Comparison of ENCODE assay signal across 12 cellular contexts in genomic region chr2:147663964-147664363, GRCh38.
A peak's percentile ranks its signal among the peaks of the same experiment; 100 is the strongest.
DNase-seq lines count a peak whose midpoint lies in the region; ATAC-seq and TF ChIP-seq lines count a peak whose summit lies in the region.
"Had no signal": no experiment of that assay in that cellular context is flagged by ENCODE, and none has a peak within 500 bp of the region (broad histone marks: within the 10 kb centered on the region; RNA-seq: fewer than 3 reads in every experiment).

No MANE protein-coding gene starts in this region.

- no peaks in the 10 kb centered on the region for H3K9me3 ChIP-seq in Loucy (ENCODE audit: insufficient read depth, low read depth, low read length)
- H3K9me3 ChIP-seq: right lobe of liver, uterus had no signal

- H3K4me2 ChIP-seq in Loucy (ENCODE audit: low read depth, low read length, poor library complexity, severe bottlenecking), result peak overlapping the region; percentile 51
- H3K4me2 ChIP-seq: KMS-11 had no signal

- H3K9ac ChIP-seq in Loucy (ENCODE audit: low read depth, low read length, poor library complexity, severe bottlenecking), result no peak overlapping the region
- H3K9ac ChIP-seq: KMS-11 had no signal

- H3K4me1 Mint-ChIP-seq in natural killer cell, result peaks cover 23 to 25% of the 10 kb centered on the region in 2 donors

- H3K27me3 Mint-ChIP-seq in natural killer cell (ENCODE audit: low read depth in 2 of 2), result no peaks in the 10 kb centered on the region

- no peaks in the 10 kb centered on the region for H3K9me3 Mint-ChIP-seq in natural killer cell

- no peaks in the 10 kb centered on the region for H3F3A ChIP-seq in Loucy (ENCODE audit: low read depth)

- peak overlapping the region; percentile 35 for H3K4me3 Mint-ChIP-seq in natural killer cell

- H3K36me3 ChIP-seq in Loucy (ENCODE audit: insufficient read depth, low read length), result no peaks in the 10 kb centered on the region
- H3K36me3 ChIP-seq: right lobe of liver, uterus had no signal

- H3K79me2 ChIP-seq in Loucy (ENCODE audit: insufficient read depth, low read length), result no peaks in the 10 kb centered on the region

- peak overlapping the region; percentile 67 to 85 for H3K27ac Mint-ChIP-seq in natural killer cell

- peak; percentile 32 for ATAC-seq in GM21515 (IDR thresholded peaks at IDR 0.05; ENCODE audit: unreplicated experiment)
- ATAC-seq in natural killer cell, result peak in 2 of 3 donors; percentile 34 to 44
- ATAC-seq in left cardiac atrium, result no peak

- DNase-seq in activated CD4-positive, alpha-beta T cell treated with anti-CD3 and anti-CD28 coated beads for 4 hours, result peak; percentile 5 to 11
- DNase-seq in activated CD4-positive, alpha-beta T cell treated with anti-CD3 and anti-CD28 coated beads, Interleukin-2, amount 50 U/mL, for 1 hour, result no peak
- DNase-seq in natural killer cell, result no peak
- no peak for DNase-seq in left cardiac atrium
- no peak for DNase-seq in activated effector memory CD4-positive, alpha-beta T cell treated with Interleukin-2 at 50 U/mL for 16 hours
- DNase-seq in COLO668 (lab: John Stamatoyannopoulos, UW; ENCODE audit: unreplicated experiment), result no peak
- DNase-seq: ACHN, right lobe of liver, uterus had no signal

- no peaks in the 10 kb centered on the region for H3K4me1 ChIP-seq in Loucy (ENCODE audit: insufficient read depth, low read length, poor library complexity, severe bottlenecking)
- H3K4me1 ChIP-seq: right lobe of liver, uterus had no signal

- TF ChIP-seq CTCF in Loucy (conservative IDR thresholded peaks at IDR 0.05; ENCODE audit: low read length) (no peak), natural killer cell (IDR thresholded peaks at IDR 0.05) (no peak)

- no peaks in the 10 kb centered on the region for H4K20me1 ChIP-seq in Loucy (ENCODE audit: insufficient read depth, low read length, poor library complexity, severe bottlenecking)

- H3K27me3 ChIP-seq in Loucy (ENCODE audit: insufficient read depth, low read length, poor library complexity, severe bottlenecking), result no peaks in the 10 kb centered on the region
- H3K27me3 ChIP-seq: right lobe of liver, uterus had no signal

- peak overlapping the region; percentile 32; the same call in 1 of the 2 replicates for H2AFZ ChIP-seq in Loucy (ENCODE audit: low read length)

- H3K36me3 Mint-ChIP-seq in natural killer cell, result no peaks in the 10 kb centered on the region

- H3K4me3 ChIP-seq in Loucy (ENCODE audit: low read length, poor library complexity, severe bottlenecking), result peak overlapping the region; percentile 48
- H3K4me3 ChIP-seq: right lobe of liver, uterus had no signal

- H3K9me2 ChIP-seq in Loucy (replicated peaks; ENCODE audit: low read depth, low read length), result 0 out of 2 replicates have a peak, but pooled peaks cover 3% of the 10 kb centered on the region

- intact Hi-C loops in natural killer cell (cut with micrococcal nuclease), result no loop called here
- intact Hi-C loops in left cardiac atrium (cut with DNase I), result no loop called here

Comparison
In these comparisons a context has a peak if more than half of its experiments do, and no peak if none do; other contexts are left out.
1. DNase-seq: peak in activated CD4-positive, alpha-beta T cell treated with anti-CD3 and anti-CD28 coated beads for 4 hours (2 of 2); none in activated CD4-positive, alpha-beta T cell treated with anti-CD3 and anti-CD28 coated beads, Interleukin-2, amount 50 U/mL, for 1 hour (single experiment), natural killer cell (single experiment), left cardiac atrium (single experiment), activated effector memory CD4-positive, alpha-beta T cell treated with Interleukin-2 at 50 U/mL for 16 hours (single experiment) and COLO668 (single experiment).
2. ATAC-seq: peak in GM21515 (single experiment) and natural killer cell (2 of 3); none in left cardiac atrium (0 of 2).